ENCODE assay signal across 22 cellular contexts in genomic region chr7:18680576-18680975, GRCh38.
DNase-seq lines count a peak whose midpoint lies in the region; ATAC-seq, FAIRE-seq and TF ChIP-seq lines count a peak whose summit lies in the region.
"Had no signal": no experiment of that assay in that cellular context is flagged by ENCODE, and none has a peak within 500 bp of the region (broad histone marks: within the 10 kb centered on the region; RNA-seq: fewer than 3 reads in every experiment).

No MANE protein-coding gene starts in this region.

- H4K8ac ChIP-seq in H9 (replicated peaks; ENCODE audit: insufficient read length, low read depth, low read length): no peak overlapping the region

- H3K18ac ChIP-seq in H9 (ENCODE audit: insufficient read length, low read depth, low read length): no peak overlapping the region

- 65 to 67% methylated on average over 2 of the region's 2 CpGs for WGBS in heart right ventricle, 2 donors
- no CpG with 5 or more reads among the region's 2 CpGs for WGBS in H9 (ENCODE audit: extremely low coverage, insufficient read length, low lambda C conversion rate)

- no peak overlapping the region for H3K14ac ChIP-seq in H9 (ENCODE audit: insufficient read depth, low read length)

- H3K4me1 Mint-ChIP-seq in H9: peaks cover 0 to 5% of the 10 kb centered on the region in 2 experiments; a peak in 1 of 4 replicates

- no peaks in the 10 kb centered on the region for H3K4me1 ChIP-seq in heart right ventricle
- H3K4me1 ChIP-seq in H9 (ENCODE audit: insufficient read depth, low read length): no peaks in the 10 kb centered on the region

- H3K9me3 ChIP-seq in heart right ventricle (no peaks in the 10 kb centered on the region), H9 (ENCODE audit: control insufficient read depth, low read depth, low read length) (no peaks in the 10 kb centered on the region)

- H3K9me3 Mint-ChIP-seq in H9: no peaks in the 10 kb centered on the region
- H3K9me3 Mint-ChIP-seq: CD8-positive, alpha-beta T cell had no signal

- DNase-seq in H54 (ENCODE audit: insufficient read length, low spot score) (no peak), medulla oblongata (ENCODE audit: extremely low spot score) (peak; percentile 51), superior temporal gyrus (ENCODE audit: extremely low spot score) (peak; percentile 59), heart right ventricle (no peak), H9 (no peak)
- no peak for DNase-seq in stimulated activated CD4-positive, alpha-beta T cell treated with anti-CD3 and anti-CD28 coated beads, Interleukin-2, amount 100 ng/mL, for 24 hours
- DNase-seq: ACHN; C1 segment of cervical spinal cord; Calu3; CD8-positive, alpha-beta T cell; DMS153; GOT3; Kasumi-1; NCI-H1417; NCI-H1694 treated with DMSO at 0.1 percent for 48 hours; NCI-H2081 treated with DMSO at 0.1 percent for 48 hours; NCI-H2171 treated with DMSO at 0.1 percent for 48 hours; NCI-H524 treated with DMSO at 0.1 percent for 48 hours; PC-3; RPMI8226; SIG-M5 had no signal

- no peak overlapping the region for H2AK5ac ChIP-seq in H9 (ENCODE audit: insufficient read length, low read length)

- no peaks in the 10 kb centered on the region for H3K79me1 ChIP-seq in H9 (ENCODE audit: insufficient read depth, low read depth, low read length, poor library complexity, severe bottlenecking)

- intact Hi-C loops in heart right ventricle (cut with DNase I): no loop called here

- no peak overlapping the region for H3K4me2 ChIP-seq in H9 (ENCODE audit: insufficient read depth, insufficient read length, low read length)

- no peak overlapping the region for H3K4me3 Mint-ChIP-seq in H9
- H3K4me3 Mint-ChIP-seq: CD8-positive, alpha-beta T cell had no signal

- H3K36me3 Mint-ChIP-seq in H9 (ENCODE audit: insufficient read depth in 1 of 3, low read depth in 3 of 3): no peaks in the 10 kb centered on the region
- H3K36me3 Mint-ChIP-seq: CD8-positive, alpha-beta T cell had no signal

- H3K36me3 ChIP-seq in heart right ventricle: no peaks in the 10 kb centered on the region

- no peak for TF ChIP-seq POLR2A in H54 (IDR thresholded peaks at IDR 0.05; ENCODE audit: low read depth, low read length)

- H4K20me1 ChIP-seq in H9 (ENCODE audit: control insufficient read depth, insufficient read depth, insufficient read length): no peaks in the 10 kb centered on the region

- H2BK20ac ChIP-seq in H9 (ENCODE audit: low read depth, low read length, poor library complexity, severe bottlenecking): no peak overlapping the region

- H4K91ac ChIP-seq in H9 (ENCODE audit: insufficient read length, low read depth, low read length): no peak overlapping the region

- no peaks in the 10 kb centered on the region for H3K79me2 ChIP-seq in H9 (ENCODE audit: insufficient read depth, low read length)

- H3K27ac Mint-ChIP-seq in H9: 0 out of 7 replicates have a peak overlapping the region, but pooled peaks of 1 of the 3 experiments have one; percentile 22
- H3K27ac Mint-ChIP-seq: CD8-positive, alpha-beta T cell had no signal

- H3K27me3 ChIP-seq in heart right ventricle: no peaks in the 10 kb centered on the region
- no peaks in the 10 kb centered on the region for H3K27me3 ChIP-seq in H9 (ENCODE audit: insufficient read depth, low read length)

- no peak overlapping the region for H2BK5ac ChIP-seq in H9 (ENCODE audit: insufficient read length, low read length)

- no peak overlapping the region for H3K56ac ChIP-seq in H9 (ENCODE audit: insufficient read length, low read depth, low read length)

- H3T11ph ChIP-seq in H9 (ENCODE audit: low read length): no peak overlapping the region

- no peak overlapping the region for H3K9ac ChIP-seq in H9 (ENCODE audit: extremely low read depth, insufficient read length, low read length)

- H2BK120ac ChIP-seq in H9 (ENCODE audit: low read depth, low read length, poor library complexity, severe bottlenecking): no peak overlapping the region

- no peak overlapping the region for H4K5ac ChIP-seq in H9 (ENCODE audit: insufficient read length, low read depth, low read length)

- no peak overlapping the region for H3K27ac ChIP-seq in heart right ventricle
- no peak overlapping the region for H3K27ac ChIP-seq in H9 (ENCODE audit: insufficient read length, low read depth, low read length)

- H3K23ac ChIP-seq in H9 (ENCODE audit: insufficient read length, low read depth, low read length): no peak overlapping the region

- peak; percentile 91 for FAIRE-seq in H54 (lab: Jason Lieb, UNC)

- no peak overlapping the region for H2AFZ ChIP-seq in H9 (ENCODE audit: low read length)

- no peak overlapping the region for H3K4me3 ChIP-seq in heart right ventricle

- H3K23me2 ChIP-seq in H9 (ENCODE audit: insufficient read length, low read depth, low read length, poor library complexity, severe bottlenecking): no peaks in the 10 kb centered on the region

- no peak overlapping the region for H2BK12ac ChIP-seq in H9 (ENCODE audit: insufficient read length, low read depth, low read length)

- TF ChIP-seq CTCF in heart right ventricle (IDR thresholded peaks at IDR 0.05): no peak
- no peak for TF ChIP-seq CTCF in H9 (conservative IDR thresholded peaks at IDR 0.05)

- H2BK15ac ChIP-seq in H9 (ENCODE audit: low read depth, low read length): no peak overlapping the region

- H3K4ac ChIP-seq in H9 (ENCODE audit: low read depth, low read length): no peak overlapping the region

- no peaks in the 10 kb centered on the region for H3K27me3 Mint-ChIP-seq in H9 (ENCODE audit: low read depth)

- no peak; the same call in 2 of the 3 replicates for ATAC-seq in SK-N-SH treated with all-trans-retinoic acid at 6 μM for 48 hours
- ATAC-seq in heart right ventricle: no peak
- ATAC-seq: CD8-positive, alpha-beta T cell; PC-3 had no signal

TF ChIP-seq in SK-N-SH treated with all-trans-retinoic acid at 6 μM for 48 hours, 23 proteins besides CTCF, POLR2A, EP300 and RAD21:
- no peak for TF ChIP-seq ESRRG (CRISPR knock-in tag; IDR thresholded peaks at IDR 0.05)
- TF ChIP-seq PPARA (CRISPR knock-in tag; IDR thresholded peaks at IDR 0.05; ENCODE audit: borderline replicate concordance): no peak
- TF ChIP-seq TSHZ2 (CRISPR knock-in tag; IDR thresholded peaks at IDR 0.05): no peak
- TF ChIP-seq ISL1 (CRISPR knock-in tag; IDR thresholded peaks at IDR 0.05): peak; percentile 45; the same call in 1 of the 2 replicates
- TF ChIP-seq, protein P1, sequence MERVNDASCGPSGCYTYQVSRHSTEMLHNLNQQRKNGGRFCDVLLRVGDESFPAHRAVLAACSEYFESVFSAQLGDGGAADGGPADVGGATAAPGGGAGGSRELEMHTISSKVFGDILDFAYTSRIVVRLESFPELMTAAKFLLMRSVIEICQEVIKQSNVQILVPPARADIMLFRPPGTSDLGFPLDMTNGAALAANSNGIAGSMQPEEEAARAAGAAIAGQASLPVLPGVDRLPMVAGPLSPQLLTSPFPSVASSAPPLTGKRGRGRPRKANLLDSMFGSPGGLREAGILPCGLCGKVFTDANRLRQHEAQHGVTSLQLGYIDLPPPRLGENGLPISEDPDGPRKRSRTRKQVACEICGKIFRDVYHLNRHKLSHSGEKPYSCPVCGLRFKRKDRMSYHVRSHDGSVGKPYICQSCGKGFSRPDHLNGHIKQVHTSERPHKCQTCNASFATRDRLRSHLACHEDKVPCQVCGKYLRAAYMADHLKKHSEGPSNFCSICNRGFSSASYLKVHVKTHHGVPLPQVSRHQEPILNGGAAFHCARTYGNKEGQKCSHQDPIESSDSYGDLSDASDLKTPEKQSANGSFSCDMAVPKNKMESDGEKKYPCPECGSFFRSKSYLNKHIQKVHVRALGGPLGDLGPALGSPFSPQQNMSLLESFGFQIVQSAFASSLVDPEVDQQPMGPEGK (CRISPR knock-in tag; IDR thresholded peaks at IDR 0.05; ENCODE audit: borderline replicate concordance): no peak

Comparison
In these comparisons a context has a peak if more than half of its experiments do, and no peak if none do; other contexts are left out.
1. DNase-seq: peak in medulla oblongata (single experiment) and superior temporal gyrus (single experiment); none in H54 (single experiment), heart right ventricle (0 of 2), H9 (single experiment) and stimulated activated CD4-positive, alpha-beta T cell treated with anti-CD3 and anti-CD28 coated beads, Interleukin-2, amount 100 ng/mL, for 24 hours (0 of 2).